Comparison of ENCODE assay signal across 33 cellular contexts in genomic region chr12:113145720-113146551, GRCh38. TPM values are rescaled to one million over a fixed set of nuclear protein-coding genes. Genes with fewer than 3 reads are reported as not detected.
DNase-seq lines count a peak whose midpoint lies in the region; ATAC-seq and TF ChIP-seq lines count a peak whose summit lies in the region.
"Had no signal": no experiment of that assay in that cellular context is flagged by ENCODE, and none has a peak within 500 bp of the region (broad histone marks: within the 10 kb centered on the region; RNA-seq: fewer than 3 reads in every experiment).

No MANE protein-coding gene starts in this region.

- no peak overlapping the region for H3K27ac ChIP-seq in breast epithelium
- H3K27ac ChIP-seq in thyroid gland = peak overlapping the region in 2 of 3 donors; percentile 33 to 36
- H3K27ac ChIP-seq: heart left ventricle, sigmoid colon, SJSA1 had no signal

- H3K27ac Mint-ChIP-seq in MCF 10A (ENCODE audit: low read depth, unreplicated experiment) = no peak overlapping the region
- no peak overlapping the region for H3K27ac Mint-ChIP-seq in Caco-2 (ENCODE audit: unreplicated experiment)
- H3K27ac Mint-ChIP-seq: activated T-helper 17 cell treated with anti-CD3 and anti-CD28 coated beads, Interleukin-2, amount 50 U/mL, for 72 hours; H9; memory B cell; progenitor cell of endocrine pancreas had no signal

- TF ChIP-seq CTCF in MCF 10A (IDR thresholded peaks at IDR 0.05; ENCODE audit: unreplicated experiment) (no peak), breast epithelium (IDR thresholded peaks at IDR 0.05) (no peak), choroid plexus epithelial cell (conservative IDR thresholded peaks at IDR 0.05; ENCODE audit: low read depth, low read length) (no peak), thyroid gland (IDR thresholded peaks at IDR 0.05) (no peak), Caco-2 (IDR thresholded peaks at IDR 0.05; ENCODE audit: insufficient read depth in 1 of 2, low read depth in 1 of 2, low read length in 1 of 2, severe bottlenecking in 1 of 2, unreplicated experiment in 1 of 2) (no peak)

- POLR2A ChIA-PET in MCF 10A (lab: Yijun Ruan, JAX) = interaction anchor here (0.6 to 1.0 kb wide), 2 partner anchors 38 to 114 kb away, joined by 3 read pairs; no protein-coding TSS in a partner anchor
- POLR2A ChIA-PET in Caco-2 (lab: Charles Lee) = no interaction called here

- H3K4me3 ChIP-seq in breast epithelium (no peak overlapping the region), choroid plexus epithelial cell (ENCODE audit: low read depth, low read length) (no peak overlapping the region), thyroid gland (replicated peaks in 1 of 3) (no peak overlapping the region), Caco-2 (ENCODE audit: low read depth, low read length) (no peak overlapping the region)
- H3K4me3 ChIP-seq: heart left ventricle, sigmoid colon, SJSA1 had no signal

- no peak overlapping the region for H3K4me3 Mint-ChIP-seq in MCF 10A (ENCODE audit: unreplicated experiment)
- H3K4me3 Mint-ChIP-seq in Caco-2 (ENCODE audit: unreplicated experiment) = no peak overlapping the region
- H3K4me3 Mint-ChIP-seq: activated T-helper 17 cell treated with anti-CD3 and anti-CD28 coated beads, Interleukin-2, amount 50 U/mL, for 72 hours; H9; memory B cell had no signal

- no peak for TF ChIP-seq POLR2A in breast epithelium (IDR thresholded peaks at IDR 0.05)
- no peak for TF ChIP-seq POLR2A in thyroid gland (IDR thresholded peaks at IDR 0.05)

- H3K36me3 Mint-ChIP-seq in MCF 10A (ENCODE audit: insufficient read depth, unreplicated experiment) (no peaks in the 10 kb centered on the region), Caco-2 (ENCODE audit: insufficient read depth, unreplicated experiment) (no peaks in the 10 kb centered on the region)
- H3K36me3 Mint-ChIP-seq: CD4-positive, alpha-beta memory T cell had no signal

- H3K27me3 ChIP-seq in breast epithelium (no peaks in the 10 kb centered on the region), thyroid gland (no peaks in the 10 kb centered on the region), Caco-2 (replicated peaks; ENCODE audit: control insufficient read depth, insufficient read depth, low read length) (no peaks in the 10 kb centered on the region)

- H3K36me3 ChIP-seq in breast epithelium (no peaks in the 10 kb centered on the region), thyroid gland (no peaks in the 10 kb centered on the region), Caco-2 (ENCODE audit: control insufficient read depth, insufficient read depth, low read length) (no peaks in the 10 kb centered on the region)
- H3K36me3 ChIP-seq: heart left ventricle, sigmoid colon, SJSA1 had no signal

- no peaks in the 10 kb centered on the region for H3K9me3 Mint-ChIP-seq in MCF 10A (ENCODE audit: unreplicated experiment)
- H3K9me3 Mint-ChIP-seq in Caco-2 (ENCODE audit: unreplicated experiment) = no peaks in the 10 kb centered on the region
- H3K9me3 Mint-ChIP-seq: activated T-helper 17 cell treated with anti-CD3 and anti-CD28 coated beads, Interleukin-2, amount 50 U/mL, for 72 hours had no signal

- DNase-seq in MCF 10A (ENCODE audit: unreplicated experiment) = peak; percentile 65
- no peak for DNase-seq in breast epithelium (ENCODE audit: low spot score in 2 of 2)
- DNase-seq in choroid plexus epithelial cell (ENCODE audit: low read depth) = peak; percentile 22
- DNase-seq in kidney tubule cell (ENCODE audit: low spot score) = peak; percentile 13
- DNase-seq in thyroid gland = peak; percentile 57 to 70
- no peak for DNase-seq in Caco-2
- no peak for DNase-seq in 8988T
- DNase-seq: activated CD4-positive, alpha-beta T cell treated with anti-CD3 and anti-CD28 coated beads, Interleukin-2, amount 50 U/mL, for 4 hours; activated CD4-positive, CD25-positive, alpha-beta regulatory T cell; activated CD8-positive, alpha-beta memory T cell treated with anti-CD3 and anti-CD28 coated beads, Interleukin-2, amount 50 U/mL, for 48 hours; activated naive CD4-positive, alpha-beta T cell treated with anti-CD3 and anti-CD28 coated beads, Interleukin-2, amount 50 U/mL, for 16 hours; anterior cingulate cortex; CD4-positive, alpha-beta memory T cell; dermis blood vessel endothelial cell; DMS 273 treated with DMSO at 0.1 percent for 48 hours; EL; H9; KBM-7; MM.1S; NCI-H1436; NCI-H2081 treated with DMSO at 0.1 percent for 48 hours; NCI-H446; NCI-H82; sigmoid colon; stimulated activated naive CD8-positive, alpha-beta T cell treated with anti-CD3 and anti-CD28 coated beads, Interleukin-15, Interleukin-2, amounts not matched to agents 100 U/mL and 50 U/mL, for 24 hours had no signal

- CTCF ChIA-PET in MCF 10A (lab: Yijun Ruan, JAX) = interaction anchor here (0.9 to 1.7 kb wide), 3 partner anchors 13 to 98 kb away, joined by 3 to 4 read pairs (median 4); no protein-coding TSS in a partner anchor
- CTCF ChIA-PET in Caco-2 (lab: Charles Lee) = no interaction called here

- WGBS in thyroid gland, 2 donors = 61 to 84% methylated on average over 7 to 12 of the region's 12 CpGs

- H3K9me3 ChIP-seq in breast epithelium = no peaks in the 10 kb centered on the region
- no peaks in the 10 kb centered on the region for H3K9me3 ChIP-seq in thyroid gland
- no peaks in the 10 kb centered on the region for H3K9me3 ChIP-seq in Caco-2
- H3K9me3 ChIP-seq: sigmoid colon, SJSA1 had no signal

- BruUV-seq in MCF 10A (replicated peaks; lab: Mats Ljungman, UMichigan) = no TSS peak
- no TSS peak for BruUV-seq in Caco-2 (replicated peaks; lab: Mats Ljungman, UMichigan)

- ATAC-seq in HG03432 (IDR thresholded peaks at IDR 0.05; ENCODE audit: unreplicated experiment) = no peak
- ATAC-seq: activated T-helper 17 cell treated with anti-CD3 and anti-CD28 coated beads, Interleukin-2, amount 50 U/mL, for 72 hours; heart left ventricle; stimulated activated naive CD8-positive, alpha-beta T cell treated with anti-CD3 and anti-CD28 coated beads, Interleukin-15, Interleukin-2, amounts not matched to agents 100 U/mL and 50 U/mL, for 24 hours had no signal

- H3K4me1 Mint-ChIP-seq in MCF 10A (ENCODE audit: insufficient read depth, unreplicated experiment) (peaks cover 11% of the 10 kb centered on the region), Caco-2 (ENCODE audit: low read depth, unreplicated experiment) (no peaks in the 10 kb centered on the region)
- H3K4me1 Mint-ChIP-seq: activated T-helper 17 cell treated with anti-CD3 and anti-CD28 coated beads, Interleukin-2, amount 50 U/mL, for 72 hours had no signal

- H3K27me3 Mint-ChIP-seq in MCF 10A (ENCODE audit: insufficient read depth, unreplicated experiment) (no peaks in the 10 kb centered on the region), Caco-2 (ENCODE audit: insufficient read depth, unreplicated experiment) (peaks cover 10% of the 10 kb centered on the region)
- H3K27me3 Mint-ChIP-seq: activated T-helper 17 cell treated with anti-CD3 and anti-CD28 coated beads, Interleukin-2, amount 50 U/mL, for 72 hours had no signal

- H3K4me1 ChIP-seq in breast epithelium (peaks cover 0 to 6% of the 10 kb centered on the region in 2 donors), thyroid gland (peaks cover 27 to 44% of the 10 kb centered on the region in 2 donors), Caco-2 (peaks cover 9% of the 10 kb centered on the region)

- intact Hi-C loops in MCF 10A (cut with micrococcal nuclease) = no loop called here
- intact Hi-C loops in breast epithelium (cut with DNase I; ENCODE audit: low total_unique reads) = no loop called here
- intact Hi-C loops in thyroid gland (cut with DNase I) = no loop called here
- intact Hi-C loops in Caco-2 (cut with micrococcal nuclease; ENCODE audit: unreplicated experiment) = no loop called here

RNA-seq across cellular contexts. Expression of gene CFAP73, which starts 3.6 kb away (rescaled TPM):
- total RNA-seq in MCF 10A (2022) (not detected in 2 replicates), breast epithelium (under 1 TPM in 1 of 3 donors, not detected in 2; 0.29 TPM), thyroid gland (under 1 TPM in 1 of 4 donors, not detected in 3; 0.56 TPM), Caco-2 (2022) (0.23 TPM in 1 of 2 replicates, not detected in the other)
- total RNA-seq: cardiac septum; CD4-positive, alpha-beta memory T cell; dermis blood vessel endothelial cell; H9; heart left ventricle; progenitor cell of endocrine pancreas; RPMI7951; sigmoid colon; SJSA1 had no signal

RNA-seq across cellular contexts. Expression of gene RASAL1, which starts 10.4 kb away (rescaled TPM):
- total RNA-seq in MCF 10A (2022) (not detected in 2 replicates), breast epithelium (1 to 10 TPM in 2 of 3 donors, not detected in 1; 1.3 to 6.7 TPM), thyroid gland (10 to 100 TPM; 27.3 to 52.9 (median 45.1) TPM), Caco-2 (2022) (not detected in 2 replicates)
- total RNA-seq: cardiac septum, heart left ventricle, RPMI7951, SJSA1 had no signal

RNA-seq across cellular contexts. Expression of gene DDX54, which starts 39.3 kb away (rescaled TPM):
- total RNA-seq in MCF 10A (2022) (67.3 and 75.8 TPM in 2 replicates), breast epithelium (10 to 100 TPM; 51.5 to 62.1 (median 60.3) TPM), thyroid gland (10 to 100 TPM; 59.9 to 79.3 (median 68.8) TPM), Caco-2 (2022) (101 and 110 TPM in 2 replicates)

RNA-seq across cellular contexts. Expression of gene RITA1, which starts 39.6 kb away (rescaled TPM):
- total RNA-seq in MCF 10A (2022) = 17.5 and 17.9 TPM in 2 replicates
- 10 to 100 TPM in 2 of 3 donors, 1 to 10 TPM in 1; 9.4 to 22.4 (median 15.4) TPM for total RNA-seq in breast epithelium
- total RNA-seq in thyroid gland = 10 to 100 TPM; 26.6 to 39.6 (median 32.8) TPM
- total RNA-seq in Caco-2 (2022) = 32.7 and 33.6 TPM in 2 replicates

Comparison
In these comparisons a context has a peak if more than half of its experiments do, and no peak if none do; other contexts are left out.
1. DNase-seq: peak in MCF 10A (single experiment), choroid plexus epithelial cell (single experiment), kidney tubule cell (single experiment) and thyroid gland (2 of 2); none in breast epithelium (0 of 2), Caco-2 (0 of 2) and 8988T (single experiment).
2. H3K27ac ChIP-seq: peak in thyroid gland (2 of 3); none in breast epithelium (0 of 2).